Comparison of ENCODE assay signal across 1 cellular context in genomic region chr14:75049731-75050201, GRCh38.
TF ChIP-seq lines count a peak whose summit lies in the region.

No MANE protein-coding gene starts in this region.

TF ChIP-seq in SK-N-SH, 30 proteins besides CTCF, POLR2A, EP300 and RAD21 (continued from another document):
- TF ChIP-seq, protein P1, sequence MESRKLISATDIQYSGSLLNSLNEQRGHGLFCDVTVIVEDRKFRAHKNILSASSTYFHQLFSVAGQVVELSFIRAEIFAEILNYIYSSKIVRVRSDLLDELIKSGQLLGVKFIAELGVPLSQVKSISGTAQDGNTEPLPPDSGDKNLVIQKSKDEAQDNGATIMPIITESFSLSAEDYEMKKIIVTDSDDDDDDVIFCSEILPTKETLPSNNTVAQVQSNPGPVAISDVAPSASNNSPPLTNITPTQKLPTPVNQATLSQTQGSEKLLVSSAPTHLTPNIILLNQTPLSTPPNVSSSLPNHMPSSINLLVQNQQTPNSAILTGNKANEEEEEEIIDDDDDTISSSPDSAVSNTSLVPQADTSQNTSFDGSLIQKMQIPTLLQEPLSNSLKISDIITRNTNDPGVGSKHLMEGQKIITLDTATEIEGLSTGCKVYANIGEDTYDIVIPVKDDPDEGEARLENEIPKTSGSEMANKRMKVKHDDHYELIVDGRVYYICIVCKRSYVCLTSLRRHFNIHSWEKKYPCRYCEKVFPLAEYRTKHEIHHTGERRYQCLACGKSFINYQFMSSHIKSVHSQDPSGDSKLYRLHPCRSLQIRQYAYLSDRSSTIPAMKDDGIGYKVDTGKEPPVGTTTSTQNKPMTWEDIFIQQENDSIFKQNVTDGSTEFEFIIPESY (IDR thresholded peaks at IDR 0.05; ENCODE audit: borderline replicate concordance, low read depth), result no peak
